In the genomic region with DNA sequence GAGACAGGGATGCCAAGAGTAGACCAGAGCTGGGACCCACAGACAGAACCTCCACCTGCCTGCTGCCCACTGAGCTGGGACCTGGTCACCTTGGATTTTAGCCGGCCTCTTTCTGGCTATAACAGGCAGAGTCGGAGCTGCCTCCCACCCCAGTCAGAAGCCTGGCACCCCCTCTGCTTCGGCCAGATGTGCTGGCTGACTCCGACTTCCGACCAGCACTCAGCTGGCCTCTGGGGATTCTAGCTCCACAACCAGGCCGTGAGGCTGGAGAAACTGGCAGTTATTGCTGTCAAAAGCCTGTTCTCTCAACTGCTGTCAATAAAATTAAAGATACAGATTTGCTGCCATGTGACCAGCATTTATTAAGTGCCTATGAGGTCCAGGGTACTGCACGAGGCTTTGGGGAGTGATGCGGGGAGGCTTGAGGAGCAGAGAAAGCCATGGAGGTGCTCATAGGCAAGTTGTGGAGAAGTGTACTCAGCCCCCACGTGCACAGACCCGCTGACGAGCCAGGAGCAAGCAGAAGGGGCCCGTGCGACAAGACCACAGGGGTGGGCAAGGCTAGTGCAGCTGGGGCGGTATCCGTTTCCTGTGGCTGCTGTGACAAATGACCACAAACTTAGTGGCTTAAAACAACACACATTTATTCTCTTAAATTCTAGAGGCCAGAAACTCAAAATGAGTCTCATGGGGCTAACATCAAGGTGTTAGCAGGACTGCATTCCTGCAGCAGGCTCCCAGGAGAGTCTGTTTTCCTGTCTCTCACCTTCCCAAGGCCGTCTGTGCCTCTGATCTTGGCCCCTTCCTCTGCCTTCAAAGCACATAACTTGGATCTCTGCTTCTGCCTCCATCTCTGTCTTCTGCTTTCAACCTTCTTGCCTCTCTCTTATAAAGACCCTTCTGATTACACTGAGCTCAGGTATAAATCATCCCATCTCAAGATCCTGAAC, we compare ENCODE assay signal across 1 cellular context.
TF ChIP-seq lines count a peak whose summit lies in the region.

No MANE protein-coding gene starts in this region.

TF ChIP-seq in GM23338, 12 proteins besides CTCF, POLR2A, EP300 and RAD21:
- TF ChIP-seq ZNF114 (CRISPR knock-in tag; IDR thresholded peaks at IDR 0.05) (no peak), STAT1 (IDR thresholded peaks at IDR 0.05; ENCODE audit: unreplicated experiment) (no peak), EZH2phosphoT487 (IDR thresholded peaks at IDR 0.05; ENCODE audit: unreplicated experiment) (no peak), NANOG (IDR thresholded peaks at IDR 0.05; ENCODE audit: borderline replicate concordance) (no peak), REST (IDR thresholded peaks at IDR 0.05; ENCODE audit: unreplicated experiment) (no peak)
